ENCODE assay signal across 9 cellular contexts in the genomic region with DNA sequence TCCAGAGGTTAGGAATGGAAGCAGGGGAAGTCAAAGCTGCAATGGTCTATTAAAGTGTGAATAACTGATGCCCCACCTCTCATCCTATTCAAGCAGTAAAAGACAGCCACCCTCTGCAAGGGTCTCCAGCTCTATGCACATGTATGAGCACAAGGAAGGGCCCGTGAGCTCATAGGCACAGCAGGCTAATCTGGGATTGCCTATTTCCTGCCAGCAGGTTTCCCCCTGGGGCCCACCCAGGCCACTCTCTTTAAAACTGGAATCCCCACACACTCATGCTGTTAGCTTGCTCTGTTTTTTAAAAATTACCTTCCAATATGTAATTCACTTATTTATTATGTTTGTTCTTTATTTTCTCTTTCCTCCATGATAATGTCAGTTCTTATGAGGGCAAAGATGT. TPM values are rescaled to one million over a fixed set of nuclear protein-coding genes. Genes with fewer than 3 reads are reported as not detected.
A peak's percentile ranks its signal among the peaks of the same experiment; 100 is the strongest.
DNase-seq lines count a peak whose midpoint lies in the region; ATAC-seq and TF ChIP-seq lines count a peak whose summit lies in the region.
"Had no signal": no experiment of that assay in that cellular context is flagged by ENCODE, and none has a peak within 500 bp of the region (broad histone marks: within the 10 kb centered on the region; RNA-seq: fewer than 3 reads in every experiment).

No MANE protein-coding gene starts in this region.

- no peaks in the 10 kb centered on the region for H3K9me3 ChIP-seq in OCI-LY7 (ENCODE audit: low read length)

- intact Hi-C loops in OCI-LY7 (cut with micrococcal nuclease; ENCODE audit: unreplicated experiment) (no loop called here), lower leg skin (cut with DNase I; ENCODE audit: low total_unique reads) (no loop called here)

- CTCF ChIA-PET in OCI-LY7 (lab: Charles Lee; ENCODE audit: unreplicated experiment): no interaction called here

- no peak overlapping the region for H3K4me2 ChIP-seq in OCI-LY7 (ENCODE audit: low read length)

- TF ChIP-seq CTCF in OCI-LY7 (conservative IDR thresholded peaks at IDR 0.05; ENCODE audit: low read length) (no peak), fibroblast of pulmonary artery (IDR thresholded peaks at IDR 0.05; ENCODE audit: low read length, missing control alignments) (no peak), lower leg skin (IDR thresholded peaks at IDR 0.05) (no peak)

- no peaks in the 10 kb centered on the region for H3K4me1 ChIP-seq in OCI-LY7 (ENCODE audit: insufficient read depth, low read length, poor library complexity, severe bottlenecking)

- POLR2A ChIA-PET in OCI-LY7 (lab: Charles Lee): no interaction called here

- H3K27ac ChIP-seq in OCI-LY7 (ENCODE audit: low read depth, low read length, poor library complexity, severe bottlenecking): no peak overlapping the region
- peak overlapping the region in 13 of 21 experiments; percentile 13 to 88 (median 79) for H3K27ac ChIP-seq in skin epidermis

- no peaks in the 10 kb centered on the region for H3K9me2 ChIP-seq in OCI-LY7 (ENCODE audit: insufficient read depth, low read length)

- DNase-seq in DMS53 (lab: John Stamatoyannopoulos, UW) (peak; percentile 54), DMS53 treated with DMSO at 0.1 percent for 48 hours (lab: John Stamatoyannopoulos, UW; ENCODE audit: unreplicated experiment) (no peak), OCI-LY7 (ENCODE audit: low spot score) (no peak), fibroblast of pulmonary artery (ENCODE audit: low read depth) (peak; percentile 39), lower leg skin (ENCODE audit: low spot score in 2 of 2) (no peak)
- DNase-seq in activated CD4-positive, CD25-positive, alpha-beta regulatory T cell (lab: John Stamatoyannopoulos, UW): no peak

- no peak for TF ChIP-seq POLR2A in lower leg skin (IDR thresholded peaks at IDR 0.05)

- WGBS in lower leg skin, 2 donors: 50 to 62% methylated on average over 1 of the region's 1 CpG

- ATAC-seq in esophagus mucosa: no peak

- peak overlapping the region; percentile 19; the same call in 1 of the 2 replicates for H2AFZ ChIP-seq in OCI-LY7 (ENCODE audit: low read length)

- no TSS peak for BruUV-seq in OCI-LY7 (replicated peaks; lab: Mats Ljungman, UMichigan)

- no peak overlapping the region for H3K4me3 ChIP-seq in OCI-LY7 (ENCODE audit: low read depth, low read length, poor library complexity, severe bottlenecking)
- H3K4me3 ChIP-seq in fibroblast of pulmonary artery (replicated peaks; ENCODE audit: low read depth, low read length): no peak overlapping the region
- H3K4me3 ChIP-seq in skin epidermis: no peak overlapping the region
- no peak overlapping the region for H3K4me3 ChIP-seq in lower leg skin (ENCODE audit: low read depth, poor library complexity, severe bottlenecking)

- H4K20me1 ChIP-seq in OCI-LY7 (ENCODE audit: insufficient read depth, low read length): no peaks in the 10 kb centered on the region

- no peaks in the 10 kb centered on the region for H3K79me2 ChIP-seq in OCI-LY7 (ENCODE audit: insufficient read depth, low read depth, low read length)

- no peaks in the 10 kb centered on the region for H3K36me3 ChIP-seq in OCI-LY7 (ENCODE audit: insufficient read depth, low read length)

RNA-seq across cellular contexts. Expression of gene ZNF366, which starts 48.7 kb away (rescaled TPM):
- total RNA-seq in OCI-LY7 (2014; rRNA removed; shearing (Covaris generic)): not detected in 2 replicates
- total RNA-seq in OCI-LY7 (2022): not detected in 2 replicates
- 1 to 10 TPM in 3 of 4 donors, under 1 TPM in 1; 0.51 to 3.5 (median 1.6) TPM for total RNA-seq in lower leg skin
- 1.1 TPM for total RNA-seq in esophagus mucosa
- total RNA-seq: activated CD8-positive, alpha-beta memory T cell treated with anti-CD3 and anti-CD28 coated beads for 36 hours had no signal

Comparison
In these comparisons a context has a peak if more than half of its experiments do, and no peak if none do; other contexts are left out.
1. DNase-seq: peak in DMS53 (single experiment) and fibroblast of pulmonary artery (single experiment); none in DMS53 treated with DMSO at 0.1 percent for 48 hours (single experiment), OCI-LY7 (single experiment), lower leg skin (0 of 2) and activated CD4-positive, CD25-positive, alpha-beta regulatory T cell (0 of 4).